ENCODE assay signal across 18 cellular contexts in the genomic region with DNA sequence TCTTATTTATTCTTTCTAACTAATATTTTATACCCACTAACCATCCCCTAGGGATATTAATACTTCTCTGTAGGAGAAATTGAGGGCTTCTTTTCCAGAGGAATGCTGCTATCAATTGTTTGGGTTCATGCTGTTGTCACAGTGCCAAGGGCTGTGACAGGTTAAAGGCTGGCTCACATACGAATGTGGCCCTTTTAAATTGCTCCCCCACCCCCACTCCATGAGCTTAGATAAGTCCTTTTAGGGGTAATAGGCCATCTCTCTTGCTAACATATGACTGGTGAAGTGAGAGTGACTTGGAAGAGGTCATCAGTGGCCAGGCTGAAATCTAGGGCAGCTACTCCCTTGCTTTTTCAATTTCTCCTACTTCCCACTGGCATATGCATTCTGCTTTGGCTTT.
DNase-seq lines count a peak whose midpoint lies in the region; ATAC-seq and TF ChIP-seq lines count a peak whose summit lies in the region.
"Had no signal": no experiment of that assay in that cellular context is flagged by ENCODE, and none has a peak within 500 bp of the region (broad histone marks: within the 10 kb centered on the region; RNA-seq: fewer than 3 reads in every experiment).

No MANE protein-coding gene starts in this region.

- ATAC-seq in heart left ventricle, result peak in 1 of 4 donors; percentile 16
- ATAC-seq in Right ventricle myocardium inferior, result no peak
- no peak for ATAC-seq in GM21360 (IDR thresholded peaks at IDR 0.05; ENCODE audit: unreplicated experiment)
- ATAC-seq: PC-3 had no signal

- no peaks in the 10 kb centered on the region for H3K9me3 ChIP-seq in heart left ventricle
- no peaks in the 10 kb centered on the region for H3K9me3 ChIP-seq in Loucy (ENCODE audit: insufficient read depth, low read depth, low read length)

- H3K79me2 ChIP-seq in Loucy (ENCODE audit: insufficient read depth, low read length), result no peaks in the 10 kb centered on the region

- 11 to 32% (median 23%) methylated on average over 1 of the region's 1 CpG for WGBS in heart left ventricle, 4 donors

- peak overlapping the region; percentile 37; the same call in 1 of the 2 replicates for H2AFZ ChIP-seq in Loucy (ENCODE audit: low read length)

- H3K27me3 ChIP-seq in heart left ventricle (no peaks in the 10 kb centered on the region), Loucy (ENCODE audit: insufficient read depth, low read length, poor library complexity, severe bottlenecking) (no peaks in the 10 kb centered on the region)

- H3K4me3 ChIP-seq in heart left ventricle (no peak overlapping the region), Loucy (ENCODE audit: low read length, poor library complexity, severe bottlenecking) (peak overlapping the region; percentile 66)
- H3K4me3 ChIP-seq: SK-N-MC had no signal

- peak overlapping the region in 10 of 12 donors; percentile 73 to 88 (median 82) for H3K27ac ChIP-seq in heart left ventricle
- H3K27ac ChIP-seq: HL-60, KMS-11, SK-N-MC had no signal

- H3K4me1 ChIP-seq in heart left ventricle, result peaks cover 10 to 61% (median 35%) of the 10 kb centered on the region in 12 donors
- peaks cover 5% of the 10 kb centered on the region for H3K4me1 ChIP-seq in Loucy (ENCODE audit: insufficient read depth, low read length, poor library complexity, severe bottlenecking)

- no peaks in the 10 kb centered on the region for H3K36me3 Mint-ChIP-seq in type B pancreatic cell

- no peaks in the 10 kb centered on the region for H3K9me2 ChIP-seq in Loucy (replicated peaks; ENCODE audit: low read depth, low read length)

- no peak overlapping the region for H3K4me3 Mint-ChIP-seq in type B pancreatic cell
- H3K4me3 Mint-ChIP-seq: CD4-positive, alpha-beta T cell had no signal

- DNase-seq in heart left ventricle (no peak), Right ventricle myocardium inferior (ENCODE audit: missing footprints) (no peak), erythroblast (lab: John Stamatoyannopoulos, UW) (peak; percentile 77 to 79), type B pancreatic cell (ENCODE audit: extremely low spot score, unreplicated experiment) (no peak), H4 (ENCODE audit: low spot score) (no peak)
- no peak for DNase-seq in stimulated activated naive CD4-positive, alpha-beta T cell treated with Interleukin-2 at 50 U/mL for 16 hours (lab: John Stamatoyannopoulos, UW)
- DNase-seq: CD4-positive, alpha-beta T cell; DMS79 treated with DMSO at 0.1 percent for 48 hours; GDM1; NCI-H1417; NCI-H1930; NCI-H524; PC-3 had no signal

- no peaks in the 10 kb centered on the region for H4K20me1 ChIP-seq in Loucy (ENCODE audit: insufficient read depth, low read length, poor library complexity, severe bottlenecking)

- no peak overlapping the region for H3K9ac ChIP-seq in Loucy (ENCODE audit: low read depth, low read length, poor library complexity, severe bottlenecking)
- H3K9ac ChIP-seq: KMS-11 had no signal

- peak overlapping the region; percentile 25 for H3K27ac Mint-ChIP-seq in type B pancreatic cell
- H3K27ac Mint-ChIP-seq: CD4-positive, alpha-beta T cell had no signal

- intact Hi-C loops in heart left ventricle (cut with DNase I), result loop anchor here in 6 of 10 donors (2.0 to 10.0 kb wide), 8 partner anchors 23 to 123 kb away; partner anchors contain the start of gene DPH6 (in 5 of the 6)
- intact Hi-C loops in Right ventricle myocardium inferior (cut with DNase I), result loop anchor here (2.0 to 5.0 kb wide), 3 partner anchors 34 to 146 kb away; partner anchors contain the start of gene DPH6

- peaks cover 20% of the 10 kb centered on the region for H3K27me3 Mint-ChIP-seq in type B pancreatic cell

- H3K4me2 ChIP-seq in Loucy (ENCODE audit: low read depth, low read length, poor library complexity, severe bottlenecking), result peak overlapping the region; percentile 11

- H3K36me3 ChIP-seq in heart left ventricle, result no peaks in the 10 kb centered on the region
- H3K36me3 ChIP-seq in Loucy (ENCODE audit: insufficient read depth, low read length), result no peaks in the 10 kb centered on the region

- TF ChIP-seq POLR2A in heart left ventricle (IDR thresholded peaks at IDR 0.05), result no peak
- TF ChIP-seq POLR2A in erythroblast (IDR thresholded peaks at IDR 0.05; ENCODE audit: low read length), result no peak

- peaks cover 20% of the 10 kb centered on the region for H3K4me1 Mint-ChIP-seq in type B pancreatic cell (ENCODE audit: unreplicated experiment)

- no peaks in the 10 kb centered on the region for H3F3A ChIP-seq in Loucy (ENCODE audit: low read depth)

- no peaks in the 10 kb centered on the region for H3K9me3 Mint-ChIP-seq in type B pancreatic cell
- H3K9me3 Mint-ChIP-seq: CD4-positive, alpha-beta T cell had no signal

- no peak for TF ChIP-seq CTCF in heart left ventricle (IDR thresholded peaks at IDR 0.05)
- no peak for TF ChIP-seq CTCF in Loucy (conservative IDR thresholded peaks at IDR 0.05; ENCODE audit: low read length)
- no peak for TF ChIP-seq CTCF in type B pancreatic cell (conservative IDR thresholded peaks at IDR 0.05)

Comparison
In these comparisons a context has a peak if more than half of its experiments do, and no peak if none do; other contexts are left out.
1. DNase-seq: peak in erythroblast (2 of 2); none in heart left ventricle (0 of 5), Right ventricle myocardium inferior (single experiment), type B pancreatic cell (single experiment), stimulated activated naive CD4-positive, alpha-beta T cell treated with Interleukin-2 at 50 U/mL for 16 hours (single experiment) and H4 (single experiment).